ENCODE assay signal across 1 cellular context in genomic region chr6:118651282-118652050, GRCh38.
TF ChIP-seq lines count a peak whose summit lies in the region.

TSS of gene CEP85L (minus strand) at chr6:118651591. CDS start at chr6:118651269, 322 bp downstream.

TF ChIP-seq in K562, 482 proteins besides CTCF, POLR2A, EP300 and RAD21 (continued from another document and continues in another):
- TF ChIP-seq E2F6 (IDR thresholded peaks at IDR 0.05; ENCODE audit: borderline replicate concordance in 1 of 2, extremely low read depth in 1 of 2, insufficient read depth in 1 of 2, insufficient read length in 1 of 2, low read depth in 1 of 2, low read length in 1 of 2, poor library complexity in 1 of 2, severe bottlenecking in 1 of 2) (peak in 1 of 2 experiments; percentile 20), RNF2 (IDR thresholded peaks at IDR 0.05) (0 out of 2 replicates have a peak, but pooled peaks have one; percentile 50), HDAC1 (IDR thresholded peaks at IDR 0.05) (peak in 1 of 2 experiments; percentile 31; a peak in 2 of 4 replicates), PCBP1 (IDR thresholded peaks at IDR 0.05; ENCODE audit: low read depth, low read length, poor library complexity, severe bottlenecking) (peak; percentile 61), FIP1L1 (IDR thresholded peaks at IDR 0.05; ENCODE audit: low read depth, low read length, poor library complexity, severe bottlenecking) (peak; percentile 44), ZNF766 (CRISPR knock-in tag; conservative IDR thresholded peaks at IDR 0.05) (0 out of 2 replicates have a peak, but pooled peaks have one; percentile 6), CXXC5 (CRISPR knock-in tag; IDR thresholded peaks at IDR 0.05) (peak; percentile 41; the same call in 1 of the 2 replicates), TGIF2 (CRISPR knock-in tag; IDR thresholded peaks at IDR 0.05) (0 out of 2 replicates have a peak, but pooled peaks have one; percentile 39), SUPT5H (IDR thresholded peaks at IDR 0.05) (peak; percentile 65), CHD1 (IDR thresholded peaks at IDR 0.05; ENCODE audit: low read length) (peak; percentile 24), POLR2AphosphoS5 (IDR thresholded peaks at IDR 0.05; ENCODE audit: control insufficient read depth, insufficient read depth, low read depth, low read length) (peak; percentile 55), ZC3H4 (CRISPR knock-in tag; IDR thresholded peaks at IDR 0.05; ENCODE audit: borderline replicate concordance) (no peak), KDM5B (IDR thresholded peaks at IDR 0.05; ENCODE audit: insufficient replicate concordance, low read depth, low read length) (peak; percentile 8), RBFOX2 (IDR thresholded peaks at IDR 0.05; ENCODE audit: low read depth, low read length) (peak; percentile 74), CBX3 (IDR thresholded peaks at IDR 0.05; ENCODE audit: borderline replicate concordance in 1 of 2, low read length in 2 of 2) (0 out of 3 replicates have a peak, but pooled peaks of 1 of the 2 experiments have one; percentile 36), FOXP1 (CRISPR knock-in tag; IDR thresholded peaks at IDR 0.05) (0 out of 2 replicates have a peak, but pooled peaks have one; percentile 10), NFIX (CRISPR knock-in tag; IDR thresholded peaks at IDR 0.05; ENCODE audit: low read depth) (no peak), HCFC1 (IDR thresholded peaks at IDR 0.05; ENCODE audit: low read depth, low read length) (0 out of 2 replicates have a peak, but pooled peaks have one; percentile 13), BRD9 (IDR thresholded peaks at IDR 0.05; ENCODE audit: low read depth, partially characterized antibody) (no peak), PHF21A (IDR thresholded peaks at IDR 0.05; ENCODE audit: borderline replicate concordance, low read depth) (0 out of 2 replicates have a peak, but pooled peaks have one; percentile 25), RBBP5 (IDR thresholded peaks at IDR 0.05; ENCODE audit: borderline replicate concordance, insufficient read depth, low read length, poor library complexity, severe bottlenecking) (peak; percentile 19), ZNF3 (CRISPR knock-in tag; IDR thresholded peaks at IDR 0.05) (no peak), ZBTB17 (CRISPR knock-in tag; IDR thresholded peaks at IDR 0.05) (peak; percentile 28; the same call in 1 of the 2 replicates), PHF20 (IDR thresholded peaks at IDR 0.05; ENCODE audit: partially characterized antibody) (peak; percentile 25), SOX6 (IDR thresholded peaks at IDR 0.05) (peak; percentile 10; the same call in 1 of the 2 replicates), RCOR1 (IDR thresholded peaks at IDR 0.05; ENCODE audit: borderline replicate concordance in 1 of 2, low read depth in 2 of 2, low read length in 2 of 2) (0 out of 4 replicates have a peak, but pooled peaks of 1 of the 2 experiments have one; percentile 9), ZKSCAN1 (IDR thresholded peaks at IDR 0.05; ENCODE audit: low read depth, low read length) (peak; percentile 29; the same call in 1 of the 2 replicates), CREM (IDR thresholded peaks at IDR 0.05; ENCODE audit: low read depth) (peak; percentile 54), NR3C1 (CRISPR knock-in tag; IDR thresholded peaks at IDR 0.05) (0 out of 2 replicates have a peak, but pooled peaks have one; percentile 79), PTRF (tag; IDR thresholded peaks at IDR 0.05) (no peak), POLR2B (IDR thresholded peaks at IDR 0.05; ENCODE audit: low read depth, partially characterized antibody) (peak; percentile 39), MGA (IDR thresholded peaks at IDR 0.05) (peak; percentile 55), HNRNPK (IDR thresholded peaks at IDR 0.05; ENCODE audit: low read depth, low read length, poor library complexity, severe bottlenecking) (peak; percentile 8)
- TF ChIP-seq, protein P1, sequence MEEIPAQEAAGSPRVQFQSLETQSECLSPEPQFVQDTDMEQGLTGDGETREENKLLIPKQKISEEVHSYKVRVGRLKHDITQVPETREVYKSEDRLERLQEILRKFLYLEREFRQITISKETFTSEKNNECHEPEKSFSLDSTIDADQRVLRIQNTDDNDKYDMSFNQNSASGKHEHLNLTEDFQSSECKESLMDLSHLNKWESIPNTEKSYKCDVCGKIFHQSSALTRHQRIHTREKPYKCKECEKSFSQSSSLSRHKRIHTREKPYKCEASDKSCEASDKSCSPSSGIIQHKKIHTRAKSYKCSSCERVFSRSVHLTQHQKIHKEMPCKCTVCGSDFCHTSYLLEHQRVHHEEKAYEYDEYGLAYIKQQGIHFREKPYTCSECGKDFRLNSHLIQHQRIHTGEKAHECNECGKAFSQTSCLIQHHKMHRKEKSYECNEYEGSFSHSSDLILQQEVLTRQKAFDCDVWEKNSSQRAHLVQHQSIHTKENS (CRISPR knock-in tag; IDR thresholded peaks at IDR 0.05), result no peak
- TF ChIP-seq, protein P2, sequence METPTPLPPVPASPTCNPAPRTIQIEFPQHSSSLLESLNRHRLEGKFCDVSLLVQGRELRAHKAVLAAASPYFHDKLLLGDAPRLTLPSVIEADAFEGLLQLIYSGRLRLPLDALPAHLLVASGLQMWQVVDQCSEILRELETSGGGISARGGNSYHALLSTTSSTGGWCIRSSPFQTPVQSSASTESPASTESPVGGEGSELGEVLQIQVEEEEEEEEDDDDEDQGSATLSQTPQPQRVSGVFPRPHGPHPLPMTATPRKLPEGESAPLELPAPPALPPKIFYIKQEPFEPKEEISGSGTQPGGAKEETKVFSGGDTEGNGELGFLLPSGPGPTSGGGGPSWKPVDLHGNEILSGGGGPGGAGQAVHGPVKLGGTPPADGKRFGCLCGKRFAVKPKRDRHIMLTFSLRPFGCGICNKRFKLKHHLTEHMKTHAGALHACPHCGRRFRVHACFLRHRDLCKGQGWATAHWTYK (CRISPR knock-in tag; IDR thresholded peaks at IDR 0.05), result 0 out of 2 replicates have a peak, but pooled peaks have one; percentile 7
- TF ChIP-seq, protein P3, sequence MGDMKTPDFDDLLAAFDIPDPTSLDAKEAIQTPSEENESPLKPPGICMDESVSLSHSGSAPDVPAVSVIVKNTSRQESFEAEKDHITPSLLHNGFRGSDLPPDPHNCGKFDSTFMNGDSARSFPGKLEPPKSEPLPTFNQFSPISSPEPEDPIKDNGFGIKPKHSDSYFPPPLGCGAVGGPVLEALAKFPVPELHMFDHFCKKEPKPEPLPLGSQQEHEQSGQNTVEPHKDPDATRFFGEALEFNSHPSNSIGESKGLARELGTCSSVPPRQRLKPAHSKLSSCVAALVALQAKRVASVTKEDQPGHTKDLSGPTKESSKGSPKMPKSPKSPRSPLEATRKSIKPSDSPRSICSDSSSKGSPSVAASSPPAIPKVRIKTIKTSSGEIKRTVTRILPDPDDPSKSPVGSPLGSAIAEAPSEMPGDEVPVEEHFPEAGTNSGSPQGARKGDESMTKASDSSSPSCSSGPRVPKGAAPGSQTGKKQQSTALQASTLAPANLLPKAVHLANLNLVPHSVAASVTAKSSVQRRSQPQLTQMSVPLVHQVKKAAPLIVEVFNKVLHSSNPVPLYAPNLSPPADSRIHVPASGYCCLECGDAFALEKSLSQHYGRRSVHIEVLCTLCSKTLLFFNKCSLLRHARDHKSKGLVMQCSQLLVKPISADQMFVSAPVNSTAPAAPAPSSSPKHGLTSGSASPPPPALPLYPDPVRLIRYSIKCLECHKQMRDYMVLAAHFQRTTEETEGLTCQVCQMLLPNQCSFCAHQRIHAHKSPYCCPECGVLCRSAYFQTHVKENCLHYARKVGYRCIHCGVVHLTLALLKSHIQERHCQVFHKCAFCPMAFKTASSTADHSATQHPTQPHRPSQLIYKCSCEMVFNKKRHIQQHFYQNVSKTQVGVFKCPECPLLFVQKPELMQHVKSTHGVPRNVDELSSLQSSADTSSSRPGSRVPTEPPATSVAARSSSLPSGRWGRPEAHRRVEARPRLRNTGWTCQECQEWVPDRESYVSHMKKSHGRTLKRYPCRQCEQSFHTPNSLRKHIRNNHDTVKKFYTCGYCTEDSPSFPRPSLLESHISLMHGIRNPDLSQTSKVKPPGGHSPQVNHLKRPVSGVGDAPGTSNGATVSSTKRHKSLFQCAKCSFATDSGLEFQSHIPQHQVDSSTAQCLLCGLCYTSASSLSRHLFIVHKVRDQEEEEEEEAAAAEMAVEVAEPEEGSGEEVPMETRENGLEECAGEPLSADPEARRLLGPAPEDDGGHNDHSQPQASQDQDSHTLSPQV (IDR thresholded peaks at IDR 0.05), result 0 out of 2 replicates have a peak, but pooled peaks have one; percentile 17
- TF ChIP-seq, protein P4, sequence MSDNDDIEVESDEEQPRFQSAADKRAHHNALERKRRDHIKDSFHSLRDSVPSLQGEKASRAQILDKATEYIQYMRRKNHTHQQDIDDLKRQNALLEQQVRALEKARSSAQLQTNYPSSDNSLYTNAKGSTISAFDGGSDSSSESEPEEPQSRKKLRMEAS (CRISPR knock-in tag; IDR thresholded peaks at IDR 0.05), result peak; percentile 48
